8 cellular contexts compared by ENCODE assay signal in the genomic region with DNA sequence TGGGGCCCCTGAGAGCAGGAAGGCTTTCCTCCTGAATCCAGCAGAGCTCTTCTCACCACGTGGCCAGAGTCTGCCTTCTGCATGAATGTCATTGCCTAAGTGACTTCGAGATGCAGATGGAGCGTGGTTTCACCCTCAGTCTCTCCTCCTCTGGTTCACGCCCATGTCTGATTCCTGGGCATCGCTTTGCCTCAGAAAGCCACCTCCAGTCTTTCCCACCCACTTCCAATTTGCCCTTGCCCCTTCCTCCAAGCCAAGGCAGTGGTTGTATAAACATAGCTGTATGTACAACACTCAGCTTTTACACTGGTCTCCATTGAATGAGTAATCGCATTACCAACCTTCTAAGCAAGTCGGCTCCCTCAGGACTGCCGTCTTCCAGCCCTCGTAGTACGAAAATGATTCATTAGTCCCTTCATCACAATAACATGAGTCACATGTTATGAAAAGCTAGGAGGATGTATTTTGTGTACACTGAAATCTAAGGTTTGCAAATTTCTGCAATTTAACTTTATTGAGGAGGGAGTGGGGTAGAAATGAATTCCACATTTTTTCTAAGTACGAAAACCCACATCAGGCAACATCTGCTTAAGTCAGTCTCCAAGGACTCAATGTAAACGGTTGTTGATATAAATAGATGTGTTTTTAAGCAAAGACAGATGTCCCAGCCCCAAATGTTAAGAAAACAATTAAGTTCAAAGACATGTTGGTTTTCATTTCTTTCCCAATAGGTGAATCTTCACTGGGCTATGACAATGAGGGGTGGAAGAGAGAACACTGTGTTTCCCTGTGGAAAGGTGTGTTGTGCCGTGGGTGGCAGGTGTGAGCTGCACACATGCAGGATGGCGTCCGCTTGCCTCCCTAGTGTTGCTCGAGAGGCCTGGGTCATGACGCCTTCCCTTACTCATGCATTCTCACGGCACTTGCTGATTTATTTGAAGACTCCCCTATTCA. TPM values are rescaled to one million over a fixed set of nuclear protein-coding genes. Genes with fewer than 3 reads are reported as not detected.
DNase-seq lines count a peak whose midpoint lies in the region; ATAC-seq, FAIRE-seq and TF ChIP-seq lines count a peak whose summit lies in the region.

No MANE protein-coding gene starts in this region.

- intact Hi-C loops in sciatic nerve (cut with DNase I): no loop called here

- H3K36me3 Mint-ChIP-seq in T-helper 17 cell (ENCODE audit: low read depth): no peaks in the 10 kb centered on the region

- no peaks in the 10 kb centered on the region for H3K9me3 ChIP-seq in T-helper 17 cell (ENCODE audit: control insufficient read depth, low read length, poor library complexity, severe bottlenecking)

- FAIRE-seq in frontal cortex (lab: Jason Lieb, UNC): no peak

- peaks cover 29% of the 10 kb centered on the region for H3K27me3 Mint-ChIP-seq in T-helper 17 cell

- no peak overlapping the region for H3K4me3 Mint-ChIP-seq in T-helper 17 cell

- H3K27ac Mint-ChIP-seq in T-helper 17 cell: no peak overlapping the region

- H3K4me3 ChIP-seq in epithelial cell of proximal tubule (ENCODE audit: low read depth, low read length): no peak overlapping the region

- ATAC-seq in sciatic nerve: peak; percentile 89
- ATAC-seq in T-helper 17 cell: no peak
- ATAC-seq in HG03108 (IDR thresholded peaks at IDR 0.05; ENCODE audit: unreplicated experiment): no peak

- DNase-seq in GM04503 (ENCODE audit: low read depth): peak; percentile 93
- peak; percentile 65 for DNase-seq in MV-4-11 (lab: John Stamatoyannopoulos, UW)
- peak; percentile 70 for DNase-seq in epithelial cell of proximal tubule (ENCODE audit: low read depth)
- DNase-seq in sciatic nerve (ENCODE audit: low spot score): no peak
- DNase-seq in DMS153 treated with DMSO at 0.1 percent for 48 hours (lab: John Stamatoyannopoulos, UW; ENCODE audit: unreplicated experiment): no peak
- no peak for DNase-seq in T-helper 17 cell
- no peak for DNase-seq in frontal cortex (ENCODE audit: low spot score in 2 of 2)

- no peak for TF ChIP-seq CTCF in epithelial cell of proximal tubule (conservative IDR thresholded peaks at IDR 0.05; ENCODE audit: low read depth, low read length)

- H3K4me1 Mint-ChIP-seq in T-helper 17 cell: peaks cover 15% of the 10 kb centered on the region

RNA-seq across cellular contexts. Expression of gene ETS2, which starts 32.3 kb away (rescaled TPM):
- 11.1 and 19.8 TPM in 2 replicates for total RNA-seq in epithelial cell of proximal tubule
- 139 TPM for total RNA-seq in sciatic nerve
- total RNA-seq in T-helper 17 cell: 10 to 100 TPM in 1 of 2 donors, 1 to 10 TPM in 1; 8.1 to 10.9 TPM
- total RNA-seq in frontal cortex: 11.0 TPM

Comparison
In these comparisons a context has a peak if more than half of its experiments do, and no peak if none do; other contexts are left out.
1. DNase-seq: peak in GM04503 (single experiment), MV-4-11 (single experiment) and epithelial cell of proximal tubule (single experiment); none in sciatic nerve (single experiment), DMS153 treated with DMSO at 0.1 percent for 48 hours (single experiment), T-helper 17 cell (0 of 3) and frontal cortex (0 of 2).